1 cellular context compared by ENCODE assay signal in the genomic region with DNA sequence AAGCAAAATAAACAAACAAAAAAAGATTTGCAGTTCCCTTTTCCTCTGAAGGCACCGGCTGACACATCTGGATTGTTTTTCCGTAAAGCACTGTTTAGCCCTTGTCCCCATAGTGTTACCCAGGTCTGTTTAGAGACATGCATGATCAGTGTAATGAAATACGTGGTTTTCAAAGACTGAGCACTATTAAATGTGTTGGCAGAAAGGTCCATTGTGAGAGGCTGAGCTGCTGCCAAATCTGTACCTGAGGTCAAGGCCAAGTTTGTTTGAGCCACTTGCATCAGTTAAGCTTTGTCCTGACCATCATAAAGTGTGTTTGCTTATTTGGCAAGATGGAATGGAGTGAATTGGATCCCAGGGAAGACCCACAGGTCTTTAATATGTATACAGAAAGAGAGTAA.
TF ChIP-seq lines count a peak whose summit lies in the region.

No MANE protein-coding gene starts in this region.

TF ChIP-seq in IMR-90, 13 proteins besides CTCF, POLR2A, EP300 and RAD21:
- TF ChIP-seq RFX5 (IDR thresholded peaks at IDR 0.05; ENCODE audit: low read depth, low read length) (no peak), MXI1 (IDR thresholded peaks at IDR 0.05; ENCODE audit: borderline replicate concordance, low read depth, low read length) (no peak), ELK1 (IDR thresholded peaks at IDR 0.05; ENCODE audit: borderline replicate concordance, low read depth, low read length) (no peak), CEBPB (IDR thresholded peaks at IDR 0.05; ENCODE audit: low read depth, low read length) (no peak), RCOR1 (IDR thresholded peaks at IDR 0.05; ENCODE audit: insufficient replicate concordance, low read length) (no peak), SMC3 (IDR thresholded peaks at IDR 0.05; ENCODE audit: low read depth, low read length) (no peak), CHD1 (IDR thresholded peaks at IDR 0.05; ENCODE audit: low read depth, low read length) (no peak), NFE2L2 (IDR thresholded peaks at IDR 0.05; ENCODE audit: low read depth, low read length) (no peak), FOS (IDR thresholded peaks at IDR 0.05; ENCODE audit: low read depth, low read length) (no peak), BHLHE40 (IDR thresholded peaks at IDR 0.05; ENCODE audit: low read depth, low read length) (no peak), MAFK (IDR thresholded peaks at IDR 0.05; ENCODE audit: low read depth, low read length) (no peak), MAZ (IDR thresholded peaks at IDR 0.05; ENCODE audit: borderline replicate concordance, low read depth, low read length) (no peak)
- TF ChIP-seq, protein P1, sequence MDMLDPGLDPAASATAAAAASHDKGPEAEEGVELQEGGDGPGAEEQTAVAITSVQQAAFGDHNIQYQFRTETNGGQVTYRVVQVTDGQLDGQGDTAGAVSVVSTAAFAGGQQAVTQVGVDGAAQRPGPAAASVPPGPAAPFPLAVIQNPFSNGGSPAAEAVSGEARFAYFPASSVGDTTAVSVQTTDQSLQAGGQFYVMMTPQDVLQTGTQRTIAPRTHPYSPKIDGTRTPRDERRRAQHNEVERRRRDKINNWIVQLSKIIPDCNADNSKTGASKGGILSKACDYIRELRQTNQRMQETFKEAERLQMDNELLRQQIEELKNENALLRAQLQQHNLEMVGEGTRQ (IDR thresholded peaks at IDR 0.05; ENCODE audit: low read depth, low read length) = no peak
